ENCODE assay signal across 8 cellular contexts in genomic region chr2:234496442-234496834, GRCh38. TPM values are rescaled to one million over a fixed set of nuclear protein-coding genes. Genes with fewer than 3 reads are reported as not detected.
DNase-seq lines count a peak whose midpoint lies in the region; TF ChIP-seq lines count a peak whose summit lies in the region.

No MANE protein-coding gene starts in this region.

- H2AFZ ChIP-seq in H9 (ENCODE audit: low read length) (no peak overlapping the region), neuron (ENCODE audit: low read depth, low read length) (no peak overlapping the region)

- H3K4me2 ChIP-seq in H9 (ENCODE audit: insufficient read depth, insufficient read length, low read length) = peak overlapping the region; percentile 82

- no peak overlapping the region for H2BK120ac ChIP-seq in H9 (ENCODE audit: low read depth, low read length, poor library complexity, severe bottlenecking)

- no peaks in the 10 kb centered on the region for H3K36me3 ChIP-seq in neuron (ENCODE audit: insufficient read depth, low read length)

- peak overlapping the region in 1 of 3 experiments; percentile 51; a peak in 1 of 7 replicates for H3K27ac Mint-ChIP-seq in H9

- TF ChIP-seq CTCF in GM13977 (IDR thresholded peaks at IDR 0.05; ENCODE audit: extremely low read depth, insufficient read depth, missing control alignments) (no peak), H9 (conservative IDR thresholded peaks at IDR 0.05) (no peak), fibroblast of mammary gland (conservative IDR thresholded peaks at IDR 0.05; ENCODE audit: control insufficient read depth, insufficient read depth, low read depth, low read length) (no peak)

- H3K79me1 ChIP-seq in H9 (ENCODE audit: insufficient read depth, low read depth, low read length, poor library complexity, severe bottlenecking) = no peaks in the 10 kb centered on the region

- WGBS in H9 (ENCODE audit: extremely low coverage, insufficient read length, low lambda C conversion rate) = no CpG with 5 or more reads among the region's 57 CpGs

- no peak overlapping the region for H3K27ac ChIP-seq in H9 (ENCODE audit: insufficient read length, low read depth, low read length)

- H4K20me1 ChIP-seq in H9 (ENCODE audit: control insufficient read depth, insufficient read depth, insufficient read length) = peaks cover 2% of the 10 kb centered on the region

- peaks cover 4% of the 10 kb centered on the region; the same call in 1 of the 2 replicates for H3K27me3 ChIP-seq in H9 (ENCODE audit: insufficient read depth, low read length)
- no peaks in the 10 kb centered on the region for H3K27me3 ChIP-seq in neuron (ENCODE audit: insufficient read depth, low read length)

- H2AK5ac ChIP-seq in H9 (ENCODE audit: insufficient read length, low read length) = no peak overlapping the region

- H4K8ac ChIP-seq in H9 (replicated peaks; ENCODE audit: insufficient read length, low read depth, low read length) = no peak overlapping the region

- H3K36me3 Mint-ChIP-seq in H9 (ENCODE audit: insufficient read depth in 1 of 3, low read depth in 3 of 3) = no peaks in the 10 kb centered on the region; a peak in 2 of 7 replicates

- no peak overlapping the region for H2BK12ac ChIP-seq in H9 (ENCODE audit: insufficient read length, low read depth, low read length)

- peaks cover 30% of the 10 kb centered on the region for H3K27me3 Mint-ChIP-seq in H9 (ENCODE audit: low read depth)

- H3K9ac ChIP-seq in H9 (ENCODE audit: extremely low read depth, insufficient read length, low read length) = peak overlapping the region; percentile 31

- no peak overlapping the region for H4K5ac ChIP-seq in H9 (ENCODE audit: insufficient read length, low read depth, low read length)

- H3K9me3 ChIP-seq in H9 (ENCODE audit: control insufficient read depth, low read depth, low read length) = no peaks in the 10 kb centered on the region
- H3K9me3 ChIP-seq in neuron (ENCODE audit: low read length) = no peaks in the 10 kb centered on the region

- H3K4me3 ChIP-seq in fibroblast of mammary gland (ENCODE audit: control insufficient read depth, low read depth, low read length) = peak overlapping the region; percentile 63
- H3K4me3 ChIP-seq in neuron (ENCODE audit: low read length) = peak overlapping the region; percentile 80

- in situ Hi-C loops in GM13977 (cut with MboI; ENCODE audit: low pct_unique_long_range_greater_than_20kb, low sequenced_read_pairs, unreplicated experiment) = loop anchor here (10.0 kb wide), 1 partner anchor 362 kb away; no protein-coding TSS in a partner anchor

- peak overlapping the region; percentile 10 for H3K14ac ChIP-seq in H9 (ENCODE audit: insufficient read depth, low read length)

- no peak overlapping the region for H2BK5ac ChIP-seq in H9 (ENCODE audit: insufficient read length, low read length)

- H3K4me1 Mint-ChIP-seq in H9 = peaks cover 34 to 36% of the 10 kb centered on the region in 2 experiments

- no peak overlapping the region for H4K91ac ChIP-seq in H9 (ENCODE audit: insufficient read length, low read depth, low read length)

- H3K4ac ChIP-seq in H9 (ENCODE audit: low read depth, low read length) = no peak overlapping the region

- peak overlapping the region; percentile 72 to 93 for H3K4me3 Mint-ChIP-seq in H9

- H3T11ph ChIP-seq in H9 (ENCODE audit: low read length) = no peak overlapping the region

- no peaks in the 10 kb centered on the region; a peak in 1 of 5 replicates for H3K9me3 Mint-ChIP-seq in H9

- H3K56ac ChIP-seq in H9 (ENCODE audit: insufficient read length, low read depth, low read length) = no peak overlapping the region

- no peak overlapping the region for H2BK15ac ChIP-seq in H9 (ENCODE audit: low read depth, low read length)

- peaks cover 19% of the 10 kb centered on the region for H3K23me2 ChIP-seq in H9 (ENCODE audit: insufficient read length, low read depth, low read length, poor library complexity, severe bottlenecking)

- H3K23ac ChIP-seq in H9 (ENCODE audit: insufficient read length, low read depth, low read length) = no peak overlapping the region

- no peaks in the 10 kb centered on the region for H3K79me2 ChIP-seq in H9 (ENCODE audit: insufficient read depth, low read length)

- peak overlapping the region; percentile 25 for H3K18ac ChIP-seq in H9 (ENCODE audit: insufficient read length, low read depth, low read length)

- DNase-seq in GM13977 (ENCODE audit: low spot score) (peak; percentile 68), H9 (no peak), M059J (ENCODE audit: low read depth) (peak; percentile 53), activated T-cell treated with anti-CD3 and anti-CD28 coated beads for 4 hours (peak; percentile 17), fibroblast of mammary gland (ENCODE audit: low read depth) (peak; percentile 25), SKM-1 treated with dmso at 0.1 percent for 144 hours (lab: John Stamatoyannopoulos, UW; ENCODE audit: unreplicated experiment) (no peak), NCI-H1092 (lab: John Stamatoyannopoulos, UW) (no peak)

- no peaks in the 10 kb centered on the region; the same call in 1 of the 2 replicates for H3K4me1 ChIP-seq in H9 (ENCODE audit: insufficient read depth, low read length)
- H3K4me1 ChIP-seq in neuron (ENCODE audit: insufficient read depth, low read length) = peaks cover 17% of the 10 kb centered on the region

- no peak overlapping the region for H2BK20ac ChIP-seq in H9 (ENCODE audit: low read depth, low read length, poor library complexity, severe bottlenecking)

RNA-seq across cellular contexts. Expression of gene ARL4C, which starts 0.4 kb away (rescaled TPM):
- 11.2 and 12.0 TPM in 2 replicates for total RNA-seq in H9 (2021)
- total RNA-seq in M059J (2014; rRNA removed; shearing (Covaris generic)) = 48.1 and 65.8 TPM in 2 replicates

Comparison
In these comparisons a context has a peak if more than half of its experiments do, and no peak if none do; other contexts are left out.
1. DNase-seq: peak in GM13977 (single experiment), M059J (single experiment), activated T-cell treated with anti-CD3 and anti-CD28 coated beads for 4 hours (single experiment) and fibroblast of mammary gland (single experiment); none in H9 (single experiment), SKM-1 treated with dmso at 0.1 percent for 144 hours (single experiment) and NCI-H1092 (single experiment).